ENCODE assay signal across 8 cellular contexts in the genomic region with DNA sequence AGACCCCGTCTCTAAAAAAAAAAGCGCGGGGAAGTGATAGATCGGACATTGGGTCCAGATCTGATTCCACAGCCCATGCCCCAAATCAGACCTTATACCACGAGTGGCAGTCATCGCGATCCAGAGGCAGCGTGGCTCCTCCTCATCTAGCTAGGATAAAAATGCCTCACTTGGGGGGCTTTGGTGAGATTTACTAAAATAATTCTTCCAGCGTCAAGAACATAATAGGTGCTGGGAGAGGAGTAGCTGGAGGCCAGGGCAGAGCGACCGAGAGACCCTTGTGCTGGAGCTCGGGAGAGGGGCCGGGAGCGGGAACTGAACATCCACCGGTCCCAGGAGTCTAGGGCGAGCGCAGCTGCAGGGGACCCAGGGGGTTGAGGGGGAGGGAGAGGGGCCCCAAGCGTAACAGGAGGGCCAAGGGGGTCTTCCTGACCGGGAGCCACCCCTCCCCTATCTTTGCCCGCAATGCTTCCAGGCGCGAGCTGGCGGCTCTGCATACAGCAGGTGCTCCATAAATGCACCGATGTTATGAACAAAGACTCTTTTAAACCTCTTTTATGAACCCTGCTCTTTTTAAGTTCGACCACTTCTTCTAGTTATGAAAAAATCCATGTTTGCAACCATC. TPM values are rescaled to one million over a fixed set of nuclear protein-coding genes. Genes with fewer than 3 reads are reported as not detected.
DNase-seq lines count a peak whose midpoint lies in the region; FAIRE-seq and TF ChIP-seq lines count a peak whose summit lies in the region.

No MANE protein-coding gene starts in this region.

- no peak overlapping the region for H2AFZ ChIP-seq in fibroblast of lung (ENCODE audit: low read length)

- H3K27ac ChIP-seq in VCaP (peak overlapping the region; percentile 95; the same call in 1 of the 2 replicates), fibroblast of lung (ENCODE audit: insufficient read depth, low read length) (no peak overlapping the region), skeletal muscle tissue (ENCODE audit: low read depth, low read length) (no peak overlapping the region), caudate nucleus (ENCODE audit: low read depth, low read length) (no peak overlapping the region)

- H4K20me1 ChIP-seq in fibroblast of lung (ENCODE audit: control insufficient read depth, extremely low read depth, insufficient read depth, low read length): no peaks in the 10 kb centered on the region

- DNase-seq in GM19239 (ENCODE audit: insufficient read length, low spot score) (no peak), fibroblast of lung (ENCODE audit: low read depth in 2 of 2) (no peak), caudate nucleus (lab: John Stamatoyannopoulos, UW) (no peak), SIG-M5 treated with dmso at 0.1 percent for 504 hours (lab: John Stamatoyannopoulos, UW; ENCODE audit: unreplicated experiment) (no peak), C1 segment of cervical spinal cord (lab: John Stamatoyannopoulos, UW) (no peak)
- no peak for DNase-seq in stimulated activated CD4-positive, alpha-beta T cell treated with anti-CD3 and anti-CD28 coated beads, Interleukin-4, amount 100 ng/mL, for 24 hours

- H3K9ac ChIP-seq in fibroblast of lung (ENCODE audit: insufficient read depth, low read length): no peak overlapping the region
- H3K9ac ChIP-seq in skeletal muscle tissue (ENCODE audit: low read depth in 1 of 3, low read length in 3 of 3): peak overlapping the region in 1 of 3 donors; percentile 25

- FAIRE-seq in GM19239 (lab: Jason Lieb, UNC): peak; percentile 35

- H3K27me3 ChIP-seq in fibroblast of lung (ENCODE audit: control insufficient read depth, insufficient read depth, low read length) (no peaks in the 10 kb centered on the region), skeletal muscle tissue (ENCODE audit: control insufficient read depth in 3 of 3, insufficient read depth in 3 of 3, low read length in 3 of 3) (no peaks in the 10 kb centered on the region)

- H3K79me2 ChIP-seq in fibroblast of lung (ENCODE audit: control insufficient read depth, insufficient read depth, low read length): peaks cover 19% of the 10 kb centered on the region

- H3K4me2 ChIP-seq in fibroblast of lung (ENCODE audit: extremely low read depth, insufficient read depth, low read length): peak overlapping the region; percentile 52

- H3K36me3 ChIP-seq in fibroblast of lung (ENCODE audit: control insufficient read depth, insufficient read depth, low read length): no peaks in the 10 kb centered on the region
- H3K36me3 ChIP-seq in skeletal muscle tissue (ENCODE audit: control insufficient read depth in 3 of 3, insufficient read depth in 3 of 3, low read length in 3 of 3): no peaks in the 10 kb centered on the region

- no peaks in the 10 kb centered on the region for H3K9me3 ChIP-seq in fibroblast of lung (ENCODE audit: control insufficient read depth, insufficient read depth, low read depth, low read length)
- H3K9me3 ChIP-seq in skeletal muscle tissue (ENCODE audit: control insufficient read depth in 3 of 3, low read length in 3 of 3): no peaks in the 10 kb centered on the region

- H3K4me1 ChIP-seq in fibroblast of lung (ENCODE audit: control insufficient read depth, extremely low read depth, insufficient read depth, low read length): peaks cover 13% of the 10 kb centered on the region
- H3K4me1 ChIP-seq in skeletal muscle tissue (ENCODE audit: control insufficient read depth in 3 of 3, insufficient read depth in 3 of 3, low read length in 3 of 3): peaks cover 38 to 50% (median 45%) of the 10 kb centered on the region in 3 donors

- H3K4me3 ChIP-seq in fibroblast of lung (replicated peaks in 1 of 4; ENCODE audit: control extremely low read depth in 1 of 4, insufficient read depth in 1 of 4, low read depth in 3 of 4, low read length in 4 of 4) (peak overlapping the region; percentile 9 to 62 (median 42)), skeletal muscle tissue (ENCODE audit: low read length in 3 of 3) (peak overlapping the region; percentile 61 to 73 (median 70))

- TF ChIP-seq CTCF in VCaP (conservative IDR thresholded peaks at IDR 0.05) (no peak), fibroblast of lung (conservative IDR thresholded peaks at IDR 0.05 in 1 of 2, IDR thresholded peaks at IDR 0.05 in 1 of 2; ENCODE audit: low read depth in 1 of 2, low read length in 2 of 2) (no peak)

RNA-seq across cellular contexts. Expression of gene CPT1A, which starts 0.8 kb away (rescaled TPM):
- total RNA-seq in fibroblast of lung: 33.6 and 45.2 TPM in 2 replicates
- polyA plus RNA-seq in fibroblast of lung: 29.5 and 37.2 TPM in 2 replicates
- 32.7 and 40.7 TPM in 2 replicates for polyA plus RNA-seq in fibroblast of lung (2012)
- polyA minus RNA-seq in fibroblast of lung (ENCODE audit: low replicate concordance): 103 and 170 TPM in 2 replicates
- 11.5 TPM for total RNA-seq in skeletal muscle tissue
